In the genomic region with DNA sequence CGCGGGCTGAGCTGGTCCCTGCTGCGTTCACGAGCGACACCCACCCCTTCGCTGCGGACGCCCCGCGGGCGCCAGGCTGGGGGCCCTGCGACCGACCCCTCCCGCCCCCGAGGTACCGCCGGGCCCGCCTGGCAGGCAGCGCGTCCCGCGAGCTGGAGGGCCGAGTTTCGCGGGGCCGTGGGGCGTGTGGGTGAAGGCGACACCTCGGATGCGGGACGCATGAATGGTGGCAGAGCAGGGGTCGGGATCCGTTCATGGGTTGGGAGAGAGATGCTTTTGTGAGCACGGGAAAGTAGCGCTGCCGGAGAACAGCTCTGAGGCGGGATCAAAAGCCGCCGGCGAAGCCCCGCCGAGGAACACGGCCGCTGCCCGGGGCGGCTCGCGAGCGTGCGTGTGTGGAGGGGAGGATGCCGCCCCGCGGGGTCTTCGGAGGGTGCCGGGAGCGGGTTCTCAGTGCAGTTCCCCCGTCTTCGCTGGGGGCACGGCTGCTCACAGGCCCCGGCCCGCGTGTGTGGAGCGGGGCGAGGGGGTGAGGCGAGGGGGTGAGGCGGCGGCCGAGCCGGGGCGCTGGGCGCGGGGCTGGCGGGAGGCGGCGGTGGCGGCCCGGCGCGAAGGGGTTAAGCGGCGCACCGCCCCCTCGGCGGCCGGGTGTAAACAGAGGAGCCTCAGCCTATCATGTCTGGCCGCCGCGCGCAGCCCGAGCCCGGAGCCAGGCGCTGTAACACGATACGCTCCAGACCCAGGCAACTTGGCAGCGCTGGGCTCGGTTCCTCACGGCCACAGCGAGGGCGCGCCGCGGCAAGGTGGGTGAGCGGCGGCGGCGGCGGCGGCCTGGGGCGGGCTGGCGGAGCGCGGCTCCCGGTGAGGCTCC, we compare ENCODE assay signal across 1 cellular context.
A peak's percentile ranks its signal among the peaks of the same experiment; 100 is the strongest.
TF ChIP-seq lines count a peak whose summit lies in the region.

No MANE protein-coding gene starts in this region.

TF ChIP-seq in HepG2, 621 proteins besides CTCF, POLR2A, EP300 and RAD21 (continued from another document and continues in another):
- TF ChIP-seq FOXK1 (CRISPR knock-in tag; IDR thresholded peaks at IDR 0.05; ENCODE audit: borderline replicate concordance, low read depth) (peak; percentile 77; the same call in 1 of the 2 replicates), ZNF34 (CRISPR knock-in tag; IDR thresholded peaks at IDR 0.05; ENCODE audit: borderline replicate concordance) (no peak), ZNF775 (CRISPR knock-in tag; IDR thresholded peaks at IDR 0.05; ENCODE audit: borderline replicate concordance) (no peak), PCBP2 (optimal IDR thresholded peaks at IDR 0.05; ENCODE audit: low read depth, low read length, poor library complexity, severe bottlenecking) (no peak), PHF21A (CRISPR knock-in tag; IDR thresholded peaks at IDR 0.05) (no peak), SIX1 (CRISPR knock-in tag; IDR thresholded peaks at IDR 0.05; ENCODE audit: borderline replicate concordance) (peak; percentile 97), NR2C2 (CRISPR knock-in tag; IDR thresholded peaks at IDR 0.05; ENCODE audit: borderline replicate concordance) (no peak), EZH2 (conservative IDR thresholded peaks at IDR 0.05; ENCODE audit: low read depth, low read length) (0 out of 2 replicates have a peak, but pooled peaks have one; percentile 52), SMC3 (IDR thresholded peaks at IDR 0.05; ENCODE audit: low read length) (no peak), NCOA5 (CRISPR knock-in tag; IDR thresholded peaks at IDR 0.05) (no peak), AKAP8 (CRISPR knock-in tag; IDR thresholded peaks at IDR 0.05) (no peak), ZNF563 (CRISPR knock-in tag; IDR thresholded peaks at IDR 0.05) (0 out of 2 replicates have a peak, but pooled peaks have one; percentile 2), ZNF572 (CRISPR knock-in tag; IDR thresholded peaks at IDR 0.05) (no peak), YY1 (IDR thresholded peaks at IDR 0.05; ENCODE audit: insufficient read depth, insufficient replicate concordance, low read depth, low read length) (peak; percentile 48), RBFOX2 (IDR thresholded peaks at IDR 0.05; ENCODE audit: low read depth, low read length) (no peak), ZSCAN21 (CRISPR knock-in tag; IDR thresholded peaks at IDR 0.05; ENCODE audit: borderline replicate concordance) (peak; percentile 73; the same call in 1 of the 2 replicates), GPN1 (CRISPR knock-in tag; IDR thresholded peaks at IDR 0.05; ENCODE audit: borderline replicate concordance) (no peak), HNRNPLL (IDR thresholded peaks at IDR 0.05; ENCODE audit: low read depth, low read length, poor library complexity, severe bottlenecking) (peak; percentile 25), ZNF761 (CRISPR knock-in tag; conservative IDR thresholded peaks at IDR 0.05) (no peak), ZFYVE20 (CRISPR knock-in tag; IDR thresholded peaks at IDR 0.05; ENCODE audit: borderline replicate concordance, low read depth) (no peak), ZSCAN30 (CRISPR knock-in tag; IDR thresholded peaks at IDR 0.05) (no peak), CBX1 (IDR thresholded peaks at IDR 0.05; ENCODE audit: low read depth) (peak; percentile 24), RBM22 (optimal IDR thresholded peaks at IDR 0.05; ENCODE audit: low read length) (no peak), ZNF326 (CRISPR knock-in tag; IDR thresholded peaks at IDR 0.05; ENCODE audit: borderline replicate concordance) (no peak), SIN3B (IDR thresholded peaks at IDR 0.05; ENCODE audit: low read length) (no peak), ATF1 (CRISPR knock-in tag; IDR thresholded peaks at IDR 0.05) (no peak), ZNF44 (CRISPR knock-in tag; IDR thresholded peaks at IDR 0.05) (no peak), ZNF468 (CRISPR knock-in tag; IDR thresholded peaks at IDR 0.05) (no peak), RNF2 (conservative IDR thresholded peaks at IDR 0.05; ENCODE audit: low read depth) (peak; percentile 80)
- TF ChIP-seq, protein P1, sequence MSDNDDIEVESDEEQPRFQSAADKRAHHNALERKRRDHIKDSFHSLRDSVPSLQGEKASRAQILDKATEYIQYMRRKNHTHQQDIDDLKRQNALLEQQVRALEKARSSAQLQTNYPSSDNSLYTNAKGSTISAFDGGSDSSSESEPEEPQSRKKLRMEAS (IDR thresholded peaks at IDR 0.05), result peak; percentile 56
- TF ChIP-seq, protein P2, sequence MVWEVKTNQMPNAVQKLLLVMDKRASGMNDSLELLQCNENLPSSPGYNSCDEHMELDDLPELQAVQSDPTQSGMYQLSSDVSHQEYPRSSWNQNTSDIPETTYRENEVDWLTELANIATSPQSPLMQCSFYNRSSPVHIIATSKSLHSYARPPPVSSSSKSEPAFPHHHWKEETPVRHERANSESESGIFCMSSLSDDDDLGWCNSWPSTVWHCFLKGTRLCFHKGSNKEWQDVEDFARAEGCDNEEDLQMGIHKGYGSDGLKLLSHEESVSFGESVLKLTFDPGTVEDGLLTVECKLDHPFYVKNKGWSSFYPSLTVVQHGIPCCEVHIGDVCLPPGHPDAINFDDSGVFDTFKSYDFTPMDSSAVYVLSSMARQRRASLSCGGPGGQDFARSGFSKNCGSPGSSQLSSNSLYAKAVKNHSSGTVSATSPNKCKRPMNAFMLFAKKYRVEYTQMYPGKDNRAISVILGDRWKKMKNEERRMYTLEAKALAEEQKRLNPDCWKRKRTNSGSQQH (CRISPR knock-in tag; IDR thresholded peaks at IDR 0.05; ENCODE audit: low read depth), result no peak
- TF ChIP-seq, protein P3, sequence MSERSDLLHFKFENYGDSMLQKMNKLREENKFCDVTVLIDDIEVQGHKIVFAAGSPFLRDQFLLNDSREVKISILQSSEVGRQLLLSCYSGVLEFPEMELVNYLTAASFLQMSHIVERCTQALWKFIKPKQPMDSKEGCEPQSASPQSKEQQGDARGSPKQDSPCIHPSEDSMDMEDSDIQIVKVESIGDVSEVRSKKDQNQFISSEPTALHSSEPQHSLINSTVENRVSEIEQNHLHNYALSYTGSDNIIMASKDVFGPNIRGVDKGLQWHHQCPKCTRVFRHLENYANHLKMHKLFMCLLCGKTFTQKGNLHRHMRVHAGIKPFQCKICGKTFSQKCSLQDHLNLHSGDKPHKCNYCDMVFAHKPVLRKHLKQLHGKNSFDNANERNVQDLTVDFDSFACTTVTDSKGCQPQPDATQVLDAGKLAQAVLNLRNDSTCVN (CRISPR knock-in tag; IDR thresholded peaks at IDR 0.05; ENCODE audit: borderline replicate concordance), result no peak
- TF ChIP-seq, protein P4, sequence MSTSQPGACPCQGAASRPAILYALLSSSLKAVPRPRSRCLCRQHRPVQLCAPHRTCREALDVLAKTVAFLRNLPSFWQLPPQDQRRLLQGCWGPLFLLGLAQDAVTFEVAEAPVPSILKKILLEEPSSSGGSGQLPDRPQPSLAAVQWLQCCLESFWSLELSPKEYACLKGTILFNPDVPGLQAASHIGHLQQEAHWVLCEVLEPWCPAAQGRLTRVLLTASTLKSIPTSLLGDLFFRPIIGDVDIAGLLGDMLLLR (CRISPR knock-in tag; IDR thresholded peaks at IDR 0.05), result no peak
- TF ChIP-seq, protein P5, sequence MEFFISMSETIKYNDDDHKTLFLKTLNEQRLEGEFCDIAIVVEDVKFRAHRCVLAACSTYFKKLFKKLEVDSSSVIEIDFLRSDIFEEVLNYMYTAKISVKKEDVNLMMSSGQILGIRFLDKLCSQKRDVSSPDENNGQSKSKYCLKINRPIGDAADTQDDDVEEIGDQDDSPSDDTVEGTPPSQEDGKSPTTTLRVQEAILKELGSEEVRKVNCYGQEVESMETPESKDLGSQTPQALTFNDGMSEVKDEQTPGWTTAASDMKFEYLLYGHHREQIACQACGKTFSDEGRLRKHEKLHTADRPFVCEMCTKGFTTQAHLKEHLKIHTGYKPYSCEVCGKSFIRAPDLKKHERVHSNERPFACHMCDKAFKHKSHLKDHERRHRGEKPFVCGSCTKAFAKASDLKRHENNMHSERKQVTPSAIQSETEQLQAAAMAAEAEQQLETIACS (CRISPR knock-in tag; IDR thresholded peaks at IDR 0.05), result no peak
- TF ChIP-seq, protein P6, sequence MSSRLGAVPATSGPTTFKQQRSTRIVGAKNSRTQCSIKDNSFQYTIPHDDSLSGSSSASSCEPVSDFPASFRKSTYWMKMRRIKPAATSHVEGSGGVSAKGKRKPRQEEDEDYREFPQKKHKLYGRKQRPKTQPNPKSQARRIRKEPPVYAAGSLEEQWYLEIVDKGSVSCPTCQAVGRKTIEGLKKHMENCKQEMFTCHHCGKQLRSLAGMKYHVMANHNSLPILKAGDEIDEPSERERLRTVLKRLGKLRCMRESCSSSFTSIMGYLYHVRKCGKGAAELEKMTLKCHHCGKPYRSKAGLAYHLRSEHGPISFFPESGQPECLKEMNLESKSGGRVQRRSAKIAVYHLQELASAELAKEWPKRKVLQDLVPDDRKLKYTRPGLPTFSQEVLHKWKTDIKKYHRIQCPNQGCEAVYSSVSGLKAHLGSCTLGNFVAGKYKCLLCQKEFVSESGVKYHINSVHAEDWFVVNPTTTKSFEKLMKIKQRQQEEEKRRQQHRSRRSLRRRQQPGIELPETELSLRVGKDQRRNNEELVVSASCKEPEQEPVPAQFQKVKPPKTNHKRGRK (CRISPR knock-in tag; IDR thresholded peaks at IDR 0.05), result no peak
- TF ChIP-seq, protein P7, sequence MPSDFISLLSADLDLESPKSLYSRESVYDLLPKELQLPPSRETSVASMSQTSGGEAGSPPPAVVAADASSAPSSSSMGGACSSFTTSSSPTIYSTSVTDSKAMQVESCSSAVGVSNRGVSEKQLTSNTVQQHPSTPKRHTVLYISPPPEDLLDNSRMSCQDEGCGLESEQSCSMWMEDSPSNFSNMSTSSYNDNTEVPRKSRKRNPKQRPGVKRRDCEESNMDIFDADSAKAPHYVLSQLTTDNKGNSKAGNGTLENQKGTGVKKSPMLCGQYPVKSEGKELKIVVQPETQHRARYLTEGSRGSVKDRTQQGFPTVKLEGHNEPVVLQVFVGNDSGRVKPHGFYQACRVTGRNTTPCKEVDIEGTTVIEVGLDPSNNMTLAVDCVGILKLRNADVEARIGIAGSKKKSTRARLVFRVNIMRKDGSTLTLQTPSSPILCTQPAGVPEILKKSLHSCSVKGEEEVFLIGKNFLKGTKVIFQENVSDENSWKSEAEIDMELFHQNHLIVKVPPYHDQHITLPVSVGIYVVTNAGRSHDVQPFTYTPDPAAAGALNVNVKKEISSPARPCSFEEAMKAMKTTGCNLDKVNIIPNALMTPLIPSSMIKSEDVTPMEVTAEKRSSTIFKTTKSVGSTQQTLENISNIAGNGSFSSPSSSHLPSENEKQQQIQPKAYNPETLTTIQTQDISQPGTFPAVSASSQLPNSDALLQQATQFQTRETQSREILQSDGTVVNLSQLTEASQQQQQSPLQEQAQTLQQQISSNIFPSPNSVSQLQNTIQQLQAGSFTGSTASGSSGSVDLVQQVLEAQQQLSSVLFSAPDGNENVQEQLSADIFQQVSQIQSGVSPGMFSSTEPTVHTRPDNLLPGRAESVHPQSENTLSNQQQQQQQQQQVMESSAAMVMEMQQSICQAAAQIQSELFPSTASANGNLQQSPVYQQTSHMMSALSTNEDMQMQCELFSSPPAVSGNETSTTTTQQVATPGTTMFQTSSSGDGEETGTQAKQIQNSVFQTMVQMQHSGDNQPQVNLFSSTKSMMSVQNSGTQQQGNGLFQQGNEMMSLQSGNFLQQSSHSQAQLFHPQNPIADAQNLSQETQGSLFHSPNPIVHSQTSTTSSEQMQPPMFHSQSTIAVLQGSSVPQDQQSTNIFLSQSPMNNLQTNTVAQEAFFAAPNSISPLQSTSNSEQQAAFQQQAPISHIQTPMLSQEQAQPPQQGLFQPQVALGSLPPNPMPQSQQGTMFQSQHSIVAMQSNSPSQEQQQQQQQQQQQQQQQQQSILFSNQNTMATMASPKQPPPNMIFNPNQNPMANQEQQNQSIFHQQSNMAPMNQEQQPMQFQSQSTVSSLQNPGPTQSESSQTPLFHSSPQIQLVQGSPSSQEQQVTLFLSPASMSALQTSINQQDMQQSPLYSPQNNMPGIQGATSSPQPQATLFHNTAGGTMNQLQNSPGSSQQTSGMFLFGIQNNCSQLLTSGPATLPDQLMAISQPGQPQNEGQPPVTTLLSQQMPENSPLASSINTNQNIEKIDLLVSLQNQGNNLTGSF (CRISPR knock-in tag; IDR thresholded peaks at IDR 0.05), result no peak
- TF ChIP-seq, protein P8, sequence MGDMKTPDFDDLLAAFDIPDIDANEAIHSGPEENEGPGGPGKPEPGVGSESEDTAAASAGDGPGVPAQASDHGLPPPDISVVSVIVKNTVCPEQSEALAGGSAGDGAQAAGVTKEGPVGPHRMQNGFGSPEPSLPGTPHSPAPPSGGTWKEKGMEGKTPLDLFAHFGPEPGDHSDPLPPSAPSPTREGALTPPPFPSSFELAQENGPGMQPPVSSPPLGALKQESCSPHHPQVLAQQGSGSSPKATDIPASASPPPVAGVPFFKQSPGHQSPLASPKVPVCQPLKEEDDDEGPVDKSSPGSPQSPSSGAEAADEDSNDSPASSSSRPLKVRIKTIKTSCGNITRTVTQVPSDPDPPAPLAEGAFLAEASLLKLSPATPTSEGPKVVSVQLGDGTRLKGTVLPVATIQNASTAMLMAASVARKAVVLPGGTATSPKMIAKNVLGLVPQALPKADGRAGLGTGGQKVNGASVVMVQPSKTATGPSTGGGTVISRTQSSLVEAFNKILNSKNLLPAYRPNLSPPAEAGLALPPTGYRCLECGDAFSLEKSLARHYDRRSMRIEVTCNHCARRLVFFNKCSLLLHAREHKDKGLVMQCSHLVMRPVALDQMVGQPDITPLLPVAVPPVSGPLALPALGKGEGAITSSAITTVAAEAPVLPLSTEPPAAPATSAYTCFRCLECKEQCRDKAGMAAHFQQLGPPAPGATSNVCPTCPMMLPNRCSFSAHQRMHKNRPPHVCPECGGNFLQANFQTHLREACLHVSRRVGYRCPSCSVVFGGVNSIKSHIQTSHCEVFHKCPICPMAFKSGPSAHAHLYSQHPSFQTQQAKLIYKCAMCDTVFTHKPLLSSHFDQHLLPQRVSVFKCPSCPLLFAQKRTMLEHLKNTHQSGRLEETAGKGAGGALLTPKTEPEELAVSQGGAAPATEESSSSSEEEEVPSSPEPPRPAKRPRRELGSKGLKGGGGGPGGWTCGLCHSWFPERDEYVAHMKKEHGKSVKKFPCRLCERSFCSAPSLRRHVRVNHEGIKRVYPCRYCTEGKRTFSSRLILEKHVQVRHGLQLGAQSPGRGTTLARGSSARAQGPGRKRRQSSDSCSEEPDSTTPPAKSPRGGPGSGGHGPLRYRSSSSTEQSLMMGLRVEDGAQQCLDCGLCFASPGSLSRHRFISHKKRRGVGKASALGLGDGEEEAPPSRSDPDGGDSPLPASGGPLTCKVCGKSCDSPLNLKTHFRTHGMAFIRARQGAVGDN (CRISPR knock-in tag; IDR thresholded peaks at IDR 0.05), result peak; percentile 56
- TF ChIP-seq, protein P9, sequence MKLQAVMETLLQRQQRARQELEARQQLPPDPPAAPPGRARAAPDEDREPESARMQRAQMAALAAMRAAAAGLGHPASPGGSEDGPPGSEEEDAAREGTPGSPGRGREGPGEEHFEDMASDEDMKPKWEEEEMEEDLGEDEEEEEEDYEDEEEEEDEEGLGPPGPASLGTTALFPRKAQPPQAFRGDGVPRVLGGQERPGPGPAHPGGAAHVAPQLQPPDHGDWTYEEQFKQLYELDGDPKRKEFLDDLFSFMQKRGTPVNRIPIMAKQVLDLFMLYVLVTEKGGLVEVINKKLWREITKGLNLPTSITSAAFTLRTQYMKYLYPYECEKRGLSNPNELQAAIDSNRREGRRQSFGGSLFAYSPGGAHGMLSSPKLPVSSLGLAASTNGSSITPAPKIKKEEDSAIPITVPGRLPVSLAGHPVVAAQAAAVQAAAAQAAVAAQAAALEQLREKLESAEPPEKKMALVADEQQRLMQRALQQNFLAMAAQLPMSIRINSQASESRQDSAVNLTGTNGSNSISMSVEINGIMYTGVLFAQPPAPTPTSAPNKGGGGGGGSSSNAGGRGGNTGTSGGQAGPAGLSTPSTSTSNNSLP (IDR thresholded peaks at IDR 0.05; ENCODE audit: low read depth, low read length), result no peak
